ENCODE assay signal across 21 cellular contexts in the genomic region with DNA sequence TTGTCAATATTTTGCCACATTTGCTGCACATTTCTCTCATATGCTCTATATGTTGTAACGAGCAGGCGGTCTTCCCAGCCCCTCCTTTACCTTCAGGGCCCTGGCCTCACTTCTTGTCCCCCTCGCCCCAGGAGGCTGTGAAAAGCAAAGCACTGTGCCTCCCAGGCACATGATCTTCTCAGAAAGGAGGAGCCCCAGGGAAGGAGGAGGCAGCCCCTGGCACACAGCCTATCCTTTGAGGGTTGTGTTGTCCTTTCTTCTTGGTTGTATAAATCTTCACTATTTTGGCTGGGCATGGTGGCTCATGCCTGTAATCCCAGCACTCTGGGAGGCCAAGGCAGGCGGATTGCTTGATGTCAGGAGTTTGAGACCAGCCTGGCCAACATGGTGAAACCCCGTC.
A peak's percentile ranks its signal among the peaks of the same experiment; 100 is the strongest.
DNase-seq lines count a peak whose midpoint lies in the region; ATAC-seq and TF ChIP-seq lines count a peak whose summit lies in the region.
"Had no signal": no experiment of that assay in that cellular context is flagged by ENCODE, and none has a peak within 500 bp of the region (broad histone marks: within the 10 kb centered on the region; RNA-seq: fewer than 3 reads in every experiment).

No MANE protein-coding gene starts in this region.

- H3K79me2 ChIP-seq in DND-41 (ENCODE audit: insufficient read depth, low read length), result peaks cover 98% of the 10 kb centered on the region

- H3K4me3 Mint-ChIP-seq in activated CD4-positive, alpha-beta memory T cell treated with anti-CD3 and anti-CD28 coated beads, Interleukin-2, amount 10 ng/mL, durations not matched to agents 7 days and 5 days, result no peak overlapping the region

- POLR2A ChIA-PET in activated CD4-positive, alpha-beta memory T cell treated with anti-CD3 and anti-CD28 coated beads, Interleukin-2, amount 10 ng/mL, durations not matched to agents 7 days and 5 days (lab: Charles Lee), result interaction anchor here (0.9 to 8.5 kb wide), 3 partner anchors 13 to 29 kb away, joined by 3 to 87 read pairs (median 7); no protein-coding TSS in a partner anchor

- no peak overlapping the region for H2AFZ ChIP-seq in DND-41 (ENCODE audit: low read depth, low read length)

- H4K20me1 ChIP-seq in BLaER1 (peaks cover 47% of the 10 kb centered on the region), DND-41 (ENCODE audit: insufficient read depth, low read length) (peaks cover 77% of the 10 kb centered on the region)

- no peaks in the 10 kb centered on the region for H3K9me3 Mint-ChIP-seq in activated CD4-positive, alpha-beta memory T cell treated with anti-CD3 and anti-CD28 coated beads, Interleukin-2, amount 10 ng/mL, durations not matched to agents 7 days and 5 days

- H3K4me2 ChIP-seq in BLaER1 (peak overlapping the region; percentile 85), DND-41 (ENCODE audit: insufficient read depth, low read length) (no peak overlapping the region)

- no peaks in the 10 kb centered on the region for H3K27me3 Mint-ChIP-seq in activated CD4-positive, alpha-beta memory T cell treated with anti-CD3 and anti-CD28 coated beads, Interleukin-2, amount 10 ng/mL, durations not matched to agents 7 days and 5 days

- H3K4me1 ChIP-seq in BLaER1 (peaks cover 100% of the 10 kb centered on the region), DND-41 (ENCODE audit: insufficient read depth, low read length) (peaks cover 55% of the 10 kb centered on the region)
- H3K4me1 ChIP-seq: uterus had no signal

- H3K27ac Mint-ChIP-seq in activated CD4-positive, alpha-beta memory T cell treated with anti-CD3 and anti-CD28 coated beads, Interleukin-2, amount 10 ng/mL, durations not matched to agents 7 days and 5 days, result peak overlapping the region; percentile 24

- peaks cover 85% of the 10 kb centered on the region for H3K4me1 Mint-ChIP-seq in activated CD4-positive, alpha-beta memory T cell treated with anti-CD3 and anti-CD28 coated beads, Interleukin-2, amount 10 ng/mL, durations not matched to agents 7 days and 5 days

- peaks cover 55% of the 10 kb centered on the region for H3K36me3 Mint-ChIP-seq in activated CD4-positive, alpha-beta memory T cell treated with anti-CD3 and anti-CD28 coated beads, Interleukin-2, amount 10 ng/mL, durations not matched to agents 7 days and 5 days (ENCODE audit: low read depth)

- CTCF ChIA-PET in activated CD4-positive, alpha-beta memory T cell treated with anti-CD3 and anti-CD28 coated beads, Interleukin-2, amount 10 ng/mL, durations not matched to agents 7 days and 5 days (lab: Charles Lee), result no interaction called here

- peak; percentile 51; the same call in 2 of the 3 replicates for ATAC-seq in DND-41 (ENCODE audit: insufficient read depth, low read depth)
- no peak for ATAC-seq in GM21786 (IDR thresholded peaks at IDR 0.05; ENCODE audit: unreplicated experiment)
- ATAC-seq: esophagus mucosa, left colon had no signal

- H3K27ac ChIP-seq in BLaER1 (peak overlapping the region; percentile 81), DND-41 (ENCODE audit: low read length) (peak overlapping the region; percentile 47)
- H3K27ac ChIP-seq: colonic mucosa, right atrium auricular region, uterus had no signal

- no peaks in the 10 kb centered on the region for H3K27me3 ChIP-seq in BLaER1
- H3K27me3 ChIP-seq in DND-41 (ENCODE audit: insufficient read depth, low read length, poor library complexity), result no peaks in the 10 kb centered on the region
- H3K27me3 ChIP-seq: colonic mucosa, right atrium auricular region, uterus had no signal

- peak overlapping the region; percentile 47 for H3K4me3 ChIP-seq in BLaER1
- no peak overlapping the region for H3K4me3 ChIP-seq in DND-41 (ENCODE audit: low read depth in 1 of 2, low read length in 2 of 2)
- H3K4me3 ChIP-seq: colonic mucosa, right atrium auricular region, uterus had no signal

- H3K9me3 ChIP-seq in BLaER1, result no peaks in the 10 kb centered on the region
- H3K9me3 ChIP-seq in DND-41 (ENCODE audit: insufficient read depth, low read length, severe bottlenecking), result no peaks in the 10 kb centered on the region
- H3K9me3 ChIP-seq: colonic mucosa, right atrium auricular region, uterus had no signal

- DNase-seq in DND-41 (peak; percentile 35), foreskin melanocyte (peak; percentile 40), NOMO-1 treated with dmso at 0.1 percent for 144 hours (lab: John Stamatoyannopoulos, UW; ENCODE audit: unreplicated experiment) (no peak), DMS79 treated with DMSO at 0.1 percent for 48 hours (lab: John Stamatoyannopoulos, UW) (no peak)
- no peak for DNase-seq in activated CD4-positive, alpha-beta memory T cell treated with anti-CD3 and anti-CD28 coated beads, Interleukin-2, amount 10 ng/mL, durations not matched to agents 7 days and 5 days
- DNase-seq in stimulated activated CD4-positive, alpha-beta T cell treated with anti-CD3 and anti-CD28 coated beads, Interleukin-4, amount 100 ng/mL, for 24 hours, result no peak
- DNase-seq: amygdala; colonic mucosa; GF-D8; GOT3; hippocampal formation; KG1; NCI-H1436; NCI-H526; stimulated activated CD4-positive, alpha-beta T cell treated with anti-CD3 and anti-CD28 coated beads, Interleukin-4, amount 100 ng/mL, for 1 hour had no signal

- H3K36me3 ChIP-seq in BLaER1, result peaks cover 16% of the 10 kb centered on the region
- peaks cover 21% of the 10 kb centered on the region; the same call in 1 of the 2 replicates for H3K36me3 ChIP-seq in DND-41 (ENCODE audit: insufficient read depth, low read length)
- H3K36me3 ChIP-seq: colonic mucosa, right atrium auricular region, uterus had no signal

- H3K9ac ChIP-seq in BLaER1 (peak overlapping the region; percentile 67), DND-41 (ENCODE audit: low read depth, low read length) (no peak overlapping the region)

- TF ChIP-seq CTCF in DND-41 (IDR thresholded peaks at IDR 0.05; ENCODE audit: borderline replicate concordance, extremely low read depth, low read length, poor library complexity, severe bottlenecking), result no peak

Comparison
In these comparisons a context has a peak if more than half of its experiments do, and no peak if none do; other contexts are left out.
1. DNase-seq: peak in DND-41 (single experiment) and foreskin melanocyte (single experiment); none in activated CD4-positive, alpha-beta memory T cell treated with anti-CD3 and anti-CD28 coated beads, Interleukin-2, amount 10 ng/mL, durations not matched to agents 7 days and 5 days (single experiment), stimulated activated CD4-positive, alpha-beta T cell treated with anti-CD3 and anti-CD28 coated beads, Interleukin-4, amount 100 ng/mL, for 24 hours (single experiment), NOMO-1 treated with dmso at 0.1 percent for 144 hours (single experiment) and DMS79 treated with DMSO at 0.1 percent for 48 hours (single experiment).